Comparison of ENCODE assay signal across 9 cellular contexts in the genomic region with DNA sequence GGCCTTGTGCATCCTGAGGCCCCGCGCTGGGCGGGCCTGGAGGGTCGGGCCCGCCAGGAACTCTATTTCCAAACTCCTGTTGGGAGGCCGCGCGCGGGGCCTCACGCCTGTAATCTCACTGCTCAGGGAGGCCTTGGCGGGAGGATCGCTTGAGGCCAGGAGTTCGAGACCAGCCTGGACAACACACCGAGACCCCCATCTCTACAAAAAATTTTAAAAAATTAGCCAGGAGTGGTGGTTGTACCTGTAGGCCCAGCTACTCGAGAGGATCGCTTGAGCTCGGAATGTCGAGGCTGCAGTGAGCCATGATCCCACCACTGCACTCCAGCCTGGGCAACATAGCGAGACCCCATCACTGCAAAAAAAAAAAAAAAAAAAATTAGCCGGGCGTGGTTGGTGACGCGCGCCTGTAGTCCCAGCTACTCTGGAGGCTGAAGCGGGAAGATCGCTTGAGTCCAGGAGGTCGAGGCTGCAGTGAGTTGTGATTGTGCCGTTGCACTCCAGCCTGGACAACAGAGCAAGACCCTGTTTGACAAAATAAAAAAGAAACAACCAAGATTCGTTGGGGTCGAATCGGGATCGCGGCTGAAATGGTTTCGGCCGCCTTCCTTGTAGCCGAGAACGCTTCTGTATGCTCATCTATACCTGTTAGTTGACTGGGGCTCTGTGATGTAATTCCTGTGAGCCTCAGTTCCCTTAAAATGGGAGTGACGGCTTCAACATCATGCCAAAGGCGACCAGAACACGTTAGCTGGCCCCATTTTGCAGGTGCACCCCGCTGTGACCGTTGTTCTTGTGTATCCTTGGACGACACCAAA. TPM values are rescaled to one million over a fixed set of nuclear protein-coding genes. Genes with fewer than 3 reads are reported as not detected.
DNase-seq lines count a peak whose midpoint lies in the region; ATAC-seq, FAIRE-seq and TF ChIP-seq lines count a peak whose summit lies in the region.
"Had no signal": no experiment of that assay in that cellular context is flagged by ENCODE, and none has a peak within 500 bp of the region (broad histone marks: within the 10 kb centered on the region; RNA-seq: fewer than 3 reads in every experiment).

No MANE protein-coding gene starts in this region.

- H3K9me3 ChIP-seq in T-helper 17 cell (ENCODE audit: control insufficient read depth, low read length, poor library complexity, severe bottlenecking) (no peaks in the 10 kb centered on the region), sigmoid colon (no peaks in the 10 kb centered on the region)

- no peak for ATAC-seq in T-helper 17 cell
- no peak for ATAC-seq in GM21717 (IDR thresholded peaks at IDR 0.05; ENCODE audit: unreplicated experiment)

- 41 to 46% methylated on average over 43 of the region's 43 CpGs for WGBS in sigmoid colon, 2 donors

- no peaks in the 10 kb centered on the region for H3K27me3 ChIP-seq in sigmoid colon

- no peak for FAIRE-seq in GM12892 (lab: Jason Lieb, UNC)

- H3K4me3 ChIP-seq in fibroblast of the aortic adventitia (ENCODE audit: low read depth, low read length) (peak overlapping the region; percentile 84), sigmoid colon (peak overlapping the region; percentile 62 to 99 (median 76))

- H3K27me3 Mint-ChIP-seq in T-helper 17 cell, result no peaks in the 10 kb centered on the region

- peak overlapping the region; percentile 91 for H3K27ac Mint-ChIP-seq in T-helper 17 cell

- peak overlapping the region; percentile 97 to 99 (median 98) for H3K27ac ChIP-seq in sigmoid colon

- TF ChIP-seq CTCF in fibroblast of the aortic adventitia (IDR thresholded peaks at IDR 0.05; ENCODE audit: insufficient read depth, low read length), result no peak
- no peak for TF ChIP-seq CTCF in sigmoid colon (IDR thresholded peaks at IDR 0.05)

- H3K4me3 Mint-ChIP-seq in T-helper 17 cell, result peak overlapping the region; percentile 96

- intact Hi-C loops in sigmoid colon (cut with DNase I), result loop anchor here (2.0 kb wide), 4 partner anchors 74 to 154 kb away; a partner anchor contains a TSS

- no peak for DNase-seq in GM12892 (ENCODE audit: insufficient read length)
- DNase-seq in T-helper 17 cell, result no peak
- no peak for DNase-seq in fibroblast of the aortic adventitia (ENCODE audit: low read depth)
- DNase-seq in sigmoid colon, result no peak
- DNase-seq in kidney glomerular epithelial cell (lab: John Stamatoyannopoulos, UW), result no peak
- DNase-seq in NCI-H1694 treated with DMSO at 0.1 percent for 48 hours (lab: John Stamatoyannopoulos, UW), result no peak
- DNase-seq in KG1 (lab: John Stamatoyannopoulos, UW), result no peak

- peaks cover 0 to 76% (median 70%) of the 10 kb centered on the region in 4 donors for H3K4me1 ChIP-seq in sigmoid colon

- peaks cover 61% of the 10 kb centered on the region for H3K4me1 Mint-ChIP-seq in T-helper 17 cell

- H3K36me3 ChIP-seq in sigmoid colon, result peaks cover 0 to 18% (median 8%) of the 10 kb centered on the region in 4 donors

- TF ChIP-seq POLR2A in GM12892 (IDR thresholded peaks at IDR 0.05; ENCODE audit: low read depth, low read length) (0 out of 2 replicates have a peak, but pooled peaks have one; percentile 26), sigmoid colon (IDR thresholded peaks at IDR 0.05) (no peak)

- no peaks in the 10 kb centered on the region for H3K36me3 Mint-ChIP-seq in T-helper 17 cell (ENCODE audit: low read depth)

- no peak for TF ChIP-seq EP300 in sigmoid colon (IDR thresholded peaks at IDR 0.05)

RNA-seq across cellular contexts. Expression of a gene that starts 0.6 kb away (rescaled TPM):
- 15.6 TPM for polyA plus RNA-seq in GM12892 (2012; ENCODE audit: missing spikeins)
- 100 to 1,000 TPM; 119 to 135 TPM for total RNA-seq in T-helper 17 cell
- total RNA-seq in fibroblast of the aortic adventitia (ENCODE audit: low replicate concordance), result 11.9 and 29.6 TPM in 2 replicates
- total RNA-seq in sigmoid colon, result 10 to 100 TPM; 17.5 to 59.8 (median 24.4) TPM
- 10 to 100 TPM; 16.9 to 61.3 (median 26.4) TPM for polyA plus RNA-seq in sigmoid colon

RNA-seq across cellular contexts. Expression of a gene that starts 1.1 kb away (rescaled TPM):
- polyA plus RNA-seq in GM12892 (2012; ENCODE audit: missing spikeins), result 41.7 TPM
- 10 to 100 TPM; 38.6 to 40.2 TPM for total RNA-seq in T-helper 17 cell
- total RNA-seq in fibroblast of the aortic adventitia (ENCODE audit: low replicate concordance), result 30.9 and 33.4 TPM in 2 replicates
- 10 to 100 TPM; 40.7 to 57.3 (median 42.8) TPM for total RNA-seq in sigmoid colon
- polyA plus RNA-seq in sigmoid colon, result 100 to 1,000 TPM; 228 to 255 (median 247) TPM

RNA-seq across cellular contexts. Expression of a gene that starts 11.9 kb away (rescaled TPM):
- not detected for polyA plus RNA-seq in GM12892 (2012; ENCODE audit: missing spikeins)
- 1 to 10 TPM in 1 of 2 donors, under 1 TPM in 1; 0.50 to 2.7 TPM for total RNA-seq in T-helper 17 cell
- total RNA-seq in fibroblast of the aortic adventitia (ENCODE audit: low replicate concordance), result 0.81 and 1.8 TPM in 2 replicates
- total RNA-seq in sigmoid colon, result 1 to 10 TPM in 2 of 4 donors, under 1 TPM in 1, not detected in 1; 0.99 to 1.9 (median 1.8) TPM
- 1 to 10 TPM in 1 of 3 donors, under 1 TPM in 1, not detected in 1; 0.69 to 3.3 TPM for polyA plus RNA-seq in sigmoid colon

RNA-seq across cellular contexts. Expression of a gene that starts 19.0 kb away (rescaled TPM):
- polyA plus RNA-seq in GM12892 (2012; ENCODE audit: missing spikeins), result 0.64 TPM
- total RNA-seq in T-helper 17 cell (1 to 10 TPM in 1 of 2 donors, under 1 TPM in 1; 0.55 to 1.0 TPM), fibroblast of the aortic adventitia (ENCODE audit: low replicate concordance) (0.27 and 0.74 TPM in 2 replicates), sigmoid colon (under 1 TPM in 1 of 4 donors, not detected in 3; 0.36 TPM)
- polyA plus RNA-seq in sigmoid colon, result 1 to 10 TPM in 2 of 3 donors, not detected in 1; 1.0 to 1.6 TPM

RNA-seq across cellular contexts. Expression of a gene that starts 44.7 kb away (rescaled TPM):
- polyA plus RNA-seq in GM12892 (2012; ENCODE audit: missing spikeins), result 0.85 TPM
- total RNA-seq in T-helper 17 cell (not detected), fibroblast of the aortic adventitia (ENCODE audit: low replicate concordance) (not detected in 2 replicates), sigmoid colon (under 1 TPM; 0.41 to 0.82 (median 0.63) TPM)
- polyA plus RNA-seq in sigmoid colon, result under 1 TPM; under 0.01 to 0.74 (median 0.46) TPM
- total RNA-seq: pulmonary artery endothelial cell had no signal
